Comparison of ENCODE assay signal across 8 cellular contexts in genomic region chr14:89027097-89027740, GRCh38.
DNase-seq lines count a peak whose midpoint lies in the region; ATAC-seq and TF ChIP-seq lines count a peak whose summit lies in the region.

No MANE protein-coding gene starts in this region.

- H3K27ac ChIP-seq in ascending aorta, result no peak overlapping the region
- H3K27ac ChIP-seq in rectal smooth muscle tissue (ENCODE audit: low read depth, low read length), result no peak overlapping the region

- peak overlapping the region; percentile 56 to 78 for H3K4me3 ChIP-seq in ascending aorta
- peak overlapping the region; percentile 75 for H3K4me3 ChIP-seq in rectal smooth muscle tissue (ENCODE audit: low read length)
- no peak overlapping the region for H3K4me3 ChIP-seq in BE2C (ENCODE audit: low read depth, low read length)

- H3K9ac ChIP-seq in rectal smooth muscle tissue (ENCODE audit: low read length), result no peak overlapping the region

- peak; percentile 84 for ATAC-seq in GM19372 (IDR thresholded peaks at IDR 0.05; ENCODE audit: low read depth, unreplicated experiment)
- peak; percentile 82 for ATAC-seq in HG03442 (IDR thresholded peaks at IDR 0.05; ENCODE audit: unreplicated experiment)

- TF ChIP-seq CTCF in CD14-positive monocyte (IDR thresholded peaks at IDR 0.05), result peak; percentile 93
- TF ChIP-seq CTCF in ascending aorta (IDR thresholded peaks at IDR 0.05), result peak; percentile 64 to 96 (median 89)
- TF ChIP-seq CTCF in BE2C (IDR thresholded peaks at IDR 0.05; ENCODE audit: low read depth, low read length), result no peak

- peaks cover 0 to 2% of the 10 kb centered on the region in 2 donors for H3K36me3 Mint-ChIP-seq in CD14-positive monocyte

- peak overlapping the region; percentile 78 to 86 for H3K4me3 Mint-ChIP-seq in CD14-positive monocyte

- no peaks in the 10 kb centered on the region for H3K9me3 ChIP-seq in ascending aorta
- peaks cover 12% of the 10 kb centered on the region for H3K9me3 ChIP-seq in BE2C

- peaks cover 0 to 13% (median 10%) of the 10 kb centered on the region in 7 donors for H3K9me3 Mint-ChIP-seq in CD14-positive monocyte

- H3K4me1 ChIP-seq in ascending aorta (peaks cover 0 to 3% of the 10 kb centered on the region in 2 donors), rectal smooth muscle tissue (ENCODE audit: control insufficient read depth, insufficient read depth, low read length) (no peaks in the 10 kb centered on the region), BE2C (no peaks in the 10 kb centered on the region)

- H3K36me3 ChIP-seq in ascending aorta (no peaks in the 10 kb centered on the region), rectal smooth muscle tissue (ENCODE audit: control insufficient read depth, insufficient read depth, low read length) (no peaks in the 10 kb centered on the region), BE2C (no peaks in the 10 kb centered on the region)

- DNase-seq in CD14-positive monocyte (ENCODE audit: low spot score) (no peak), T-helper 1 cell (peak; percentile 25 to 58 (median 38)), ascending aorta (ENCODE audit: low spot score in 2 of 2) (peak; percentile 39 to 73), hippocampal formation (lab: John Stamatoyannopoulos, UW) (peak; percentile 6 to 12), BE2C (no peak)

- H3K27ac Mint-ChIP-seq in CD14-positive monocyte, result peak overlapping the region in 2 of 7 donors; percentile 21 to 72

- intact Hi-C loops in CD14-positive monocyte (cut with micrococcal nuclease), result loop anchor here (10.0 kb wide), 1 partner anchor 888 kb away; no protein-coding TSS in a partner anchor
- intact Hi-C loops in ascending aorta (cut with DNase I), result loop anchor here (1.0 to 5.0 kb wide), 3 partner anchors 820 to 930 kb away; partner anchors contain the start of gene TDP1

- peaks cover 29 to 43% (median 34%) of the 10 kb centered on the region in 3 donors for H3K27me3 Mint-ChIP-seq in CD14-positive monocyte (ENCODE audit: low read depth in 3 of 3)

- H3K27me3 ChIP-seq in ascending aorta (peaks cover 2% of the 10 kb centered on the region), rectal smooth muscle tissue (ENCODE audit: control insufficient read depth, insufficient read depth, low read length) (peaks cover 4% of the 10 kb centered on the region), BE2C (no peaks in the 10 kb centered on the region)

- H3K4me1 Mint-ChIP-seq in CD14-positive monocyte, result peaks cover 28% of the 10 kb centered on the region

Comparison
In these comparisons a context has a peak if more than half of its experiments do, and no peak if none do; other contexts are left out.
1. DNase-seq: peak in T-helper 1 cell (5 of 5), ascending aorta (2 of 2) and hippocampal formation (2 of 2); none in CD14-positive monocyte (single experiment) and BE2C (single experiment).